ENCODE assay signal across 27 cellular contexts in genomic region chr3:98972720-98973119, GRCh38.
DNase-seq lines count a peak whose midpoint lies in the region; ATAC-seq, FAIRE-seq and TF ChIP-seq lines count a peak whose summit lies in the region.
"Had no signal": no experiment of that assay in that cellular context is flagged by ENCODE, and none has a peak within 500 bp of the region (broad histone marks: within the 10 kb centered on the region; RNA-seq: fewer than 3 reads in every experiment).

No MANE protein-coding gene starts in this region.

- intact Hi-C loops in IMR-90 (cut with micrococcal nuclease) (no loop called here), K562 (cut with micrococcal nuclease) (no loop called here)

- H3K36me3 ChIP-seq in ACC112 (ENCODE audit: insufficient read depth, low read length) (no peaks in the 10 kb centered on the region; the same call in 1 of the 2 replicates), IMR-90 (ENCODE audit: control insufficient read depth, insufficient read depth, low read length) (no peaks in the 10 kb centered on the region), K562 (ENCODE audit: control insufficient read depth, insufficient read depth, low read length) (no peaks in the 10 kb centered on the region)
- H3K36me3 ChIP-seq: heart left ventricle, spleen had no signal

- H3K4ac ChIP-seq in IMR-90 (ENCODE audit: low read depth, low read length), result peak overlapping the region; percentile 97

- H3K79me1 ChIP-seq in IMR-90 (ENCODE audit: low read depth in 1 of 2, low read length in 2 of 2), result peaks cover 3 to 15% of the 10 kb centered on the region in 2 experiments; a peak in 3 of 4 replicates

- peak overlapping the region; percentile 92 for H2BK5ac ChIP-seq in IMR-90 (ENCODE audit: low read depth, low read length, poor library complexity, severe bottlenecking)

- no peak overlapping the region for H3K9ac ChIP-seq in IMR-90 (ENCODE audit: low read depth, low read length)
- H3K9ac ChIP-seq in K562 (ENCODE audit: insufficient read depth in 1 of 2, low read depth in 2 of 2, low read length in 2 of 2), result no peak overlapping the region

- peak overlapping the region; percentile 98 for H2BK120ac ChIP-seq in IMR-90 (ENCODE audit: low read depth, low read length)

- in situ Hi-C loops in IMR-90 (cut with MboI; ENCODE audit: low sequenced_read_pairs) (no loop called here), K562 (cut with MboI) (no loop called here)

- WGBS in IMR-90 (ENCODE audit: extremely low coverage in 2 of 2, insufficient read length in 1 of 2), 2 experiments, result no CpG with 5 or more reads among the region's 3 CpGs
- 15% methylated on average over 3 of the region's 3 CpGs for WGBS in K562 (ENCODE audit: insufficient coverage, low coverage, missing lambda C conversion rate)

- no peaks in the 10 kb centered on the region for H3K9me3 ChIP-seq in IMR-90 (ENCODE audit: control insufficient read depth, insufficient read depth, low read length)
- no peaks in the 10 kb centered on the region for H3K9me3 ChIP-seq in K562 (replicated peaks; ENCODE audit: control insufficient read depth, insufficient read depth, low read depth, low read length)
- H3K9me3 ChIP-seq: spleen had no signal

- BruUV-seq in IMR-90 (replicated peaks; lab: Mats Ljungman, UMichigan) (no TSS peak), K562 (replicated peaks; lab: Mats Ljungman, UMichigan) (no TSS peak)

- H3K4me1 ChIP-seq in ACC112 (ENCODE audit: control insufficient read depth, insufficient read depth, low read length, unreplicated experiment) (peaks cover 57% of the 10 kb centered on the region), IMR-90 (ENCODE audit: control insufficient read depth, insufficient read depth, low read length) (peaks cover 5% of the 10 kb centered on the region; the same call in 1 of the 2 replicates), K562 (replicated peaks in 1 of 2; ENCODE audit: control insufficient read depth in 2 of 2, insufficient read depth in 2 of 2, low read length in 2 of 2) (no peaks in the 10 kb centered on the region)
- H3K4me1 ChIP-seq: spleen had no signal

- peaks cover 3% of the 10 kb centered on the region; the same call in 1 of the 2 replicates for H3K9me1 ChIP-seq in IMR-90 (ENCODE audit: insufficient read depth, low read length)
- no peaks in the 10 kb centered on the region for H3K9me1 ChIP-seq in K562 (ENCODE audit: control insufficient read depth, insufficient read depth, low read length)

- H2BK20ac ChIP-seq in IMR-90 (ENCODE audit: low read depth, low read length), result peak overlapping the region; percentile 98

- peak overlapping the region; percentile 23 to 90; a peak in 2 of 4 replicates for H4K8ac ChIP-seq in IMR-90 (ENCODE audit: low read depth in 2 of 2, low read length in 2 of 2)

- no peak overlapping the region for H3K4me2 ChIP-seq in IMR-90 (ENCODE audit: low read depth, low read length)
- no peak overlapping the region for H3K4me2 ChIP-seq in K562 (ENCODE audit: insufficient read depth, low read length)

- ATAC-seq in IMR-90 (ENCODE audit: low read depth), result no peak
- ATAC-seq in K562, result no peak
- ATAC-seq: activated naive CD4-positive, alpha-beta T cell treated with anti-CD3 and anti-CD28 coated beads, Interleukin-2, amount 50 U/mL, for 72 hours; GM12878; stimulated activated memory B cell treated with anti-CD40 and anti-IgM and Interleukin-4, amounts not matched to agents 10 μg/mL and 1 μg/mL and 100 μg/mL, for 72 hours; WTC11 had no signal

- TF ChIP-seq CTCF in IMR-90 (conservative IDR thresholded peaks at IDR 0.05; ENCODE audit: low read depth, low read length) (no peak), K562 (IDR thresholded peaks at IDR 0.05 in 2 of 3, conservative IDR thresholded peaks at IDR 0.05 in 1 of 3; ENCODE audit: insufficient read depth in 2 of 3, low read depth in 1 of 3, low read length in 3 of 3) (no peak)

- H4K20me1 ChIP-seq in IMR-90 (ENCODE audit: insufficient read depth, low read length), result no peaks in the 10 kb centered on the region
- no peaks in the 10 kb centered on the region for H4K20me1 ChIP-seq in K562 (replicated peaks; ENCODE audit: control insufficient read depth, insufficient read depth, low read length)

- no peaks in the 10 kb centered on the region for H3K27me3 ChIP-seq in ACC112 (ENCODE audit: insufficient read depth, low read length)
- H3K27me3 ChIP-seq in IMR-90 (ENCODE audit: control insufficient read depth, insufficient read depth, low read length), result no peaks in the 10 kb centered on the region
- no peaks in the 10 kb centered on the region for H3K27me3 ChIP-seq in K562 (ENCODE audit: control insufficient read depth in 2 of 2, insufficient read depth in 2 of 2, low read length in 2 of 2)
- H3K27me3 ChIP-seq: heart left ventricle, spleen had no signal

- TF ChIP-seq POLR2A in IMR-90 (IDR thresholded peaks at IDR 0.05; ENCODE audit: low read depth, low read length) (no peak), K562 (conservative IDR thresholded peaks at IDR 0.05) (no peak)

- H2AK5ac ChIP-seq in IMR-90 (ENCODE audit: low read depth, low read length), result peak overlapping the region; percentile 96

- H2AK9ac ChIP-seq in IMR-90 (replicated peaks; ENCODE audit: low read depth, low read length, poor library complexity), result peak overlapping the region; percentile 77

- H3K27ac ChIP-seq in ACC112 (ENCODE audit: low read depth, low read length) (peak overlapping the region; percentile 100), IMR-90 (ENCODE audit: insufficient read depth, low read length) (peak overlapping the region; percentile 74), K562 (ENCODE audit: extremely low read depth, low read depth, low read length) (no peak overlapping the region)
- H3K27ac ChIP-seq: C4-2B, spleen had no signal

- DNase-seq in IMR-90, result no peak
- peak in 3 of 4 experiments; percentile 8 to 26 (median 24) for DNase-seq in K562 (ENCODE audit: extremely low read depth in 1 of 4, low spot score in 3 of 4)
- peak; percentile 44 for DNase-seq in myocyte (ENCODE audit: low read depth)
- DNase-seq in NCI-H1092 treated with DMSO at 0.1 percent for 48 hours (lab: John Stamatoyannopoulos, UW), result no peak
- no peak for DNase-seq in cortex of kidney (lab: John Stamatoyannopoulos, UW)
- DNase-seq in activated naive CD4-positive, alpha-beta T cell (lab: John Stamatoyannopoulos, UW), result no peak
- no peak for DNase-seq in AML-193 (lab: John Stamatoyannopoulos, UW)
- DNase-seq: activated CD4-positive, alpha-beta T cell treated with anti-CD3 and anti-CD28 coated beads, Interleukin-2, amount 50 U/mL, for 1 hour; anterior cingulate cortex; central memory CD4-positive, alpha-beta T cell; heart left ventricle; KBM-7; MV-4-11; NCI-H1694 treated with DMSO at 0.1 percent for 48 hours; NCI-H2171 treated with DMSO at 0.1 percent for 48 hours; NCI-H524; NK-92 treated with Interleukin-12 subunit alpha and Interleukin-12 subunit beta, amount 100 ng/mL, for 24 hours; nucleus accumbens; retina; spleen; stimulated activated CD4-positive, alpha-beta T cell treated with anti-CD3 and anti-CD28 coated beads, Interleukin-4, amount 100 ng/mL, for 1 hour had no signal

- POLR2A ChIA-PET in IMR-90 (lab: Charles Lee; ENCODE audit: unreplicated experiment), result no interaction called here
- POLR2A ChIA-PET in K562 (lab: Yijun Ruan, JAX), result no interaction called here

- dilution Hi-C loops in IMR-90 (cut with HindIII; ENCODE audit: low sequenced_read_pairs, unreplicated experiment), result no loop called here

- no peak for FAIRE-seq in K562 (lab: Jason Lieb, UNC)
- FAIRE-seq: GM12878 had no signal

- H3K14ac ChIP-seq in IMR-90 (replicated peaks; ENCODE audit: low read depth, low read length), result peak overlapping the region; percentile 97

- H4K5ac ChIP-seq in IMR-90 (ENCODE audit: low read depth, low read length), result peak overlapping the region; percentile 99

- peak overlapping the region; percentile 61 for H4K91ac ChIP-seq in IMR-90 (ENCODE audit: insufficient read depth, low read depth, low read length)

- TF ChIP-seq EP300 in K562 (IDR thresholded peaks at IDR 0.05; ENCODE audit: low read length), result no peak

- H2BK15ac ChIP-seq in IMR-90 (ENCODE audit: low read depth, low read length), result peak overlapping the region; percentile 92

- H3K23ac ChIP-seq in IMR-90 (ENCODE audit: low read depth, low read length), result peak overlapping the region; percentile 68; the same call in 1 of the 2 replicates

- H3K4me3 ChIP-seq in ACC112 (ENCODE audit: low read depth, low read length), result no peak overlapping the region
- H3K4me3 ChIP-seq in IMR-90 (ENCODE audit: insufficient read depth, low read depth, low read length), result no peak overlapping the region
- no peak overlapping the region for H3K4me3 ChIP-seq in K562
- H3K4me3 ChIP-seq: GM12878, heart left ventricle, spleen had no signal

- CTCF ChIA-PET in IMR-90 (lab: Yijun Ruan, JAX) (no interaction called here), K562 (lab: Yijun Ruan, JAX; ENCODE audit: low intra/inter-chr PET ratio) (no interaction called here)

- peak overlapping the region; percentile 50; the same call in 1 of the 2 replicates for H3K56ac ChIP-seq in IMR-90 (ENCODE audit: extremely low read depth, insufficient read depth, low read length)

- H2AFZ ChIP-seq in ACC112 (ENCODE audit: low read length, unreplicated experiment), result no peak overlapping the region
- H2AFZ ChIP-seq in IMR-90 (replicated peaks; ENCODE audit: low read length, poor library complexity), result peak overlapping the region; percentile 57
- H2AFZ ChIP-seq in K562 (ENCODE audit: low read depth, low read length), result 0 out of 2 replicates have a peak overlapping the region, but pooled peaks have one; percentile 8

- no peak for TF ChIP-seq RAD21 in IMR-90 (IDR thresholded peaks at IDR 0.05; ENCODE audit: low read length)
- TF ChIP-seq RAD21 in K562 (CRISPR knock-in tag; conservative IDR thresholded peaks at IDR 0.05 in 1 of 2, IDR thresholded peaks at IDR 0.05 in 1 of 2), result no peak

- peaks cover 25% of the 10 kb centered on the region for H3K79me2 ChIP-seq in ACC112 (ENCODE audit: control insufficient read depth, insufficient read depth, low read length, unreplicated experiment)
- no peaks in the 10 kb centered on the region for H3K79me2 ChIP-seq in K562 (ENCODE audit: control insufficient read depth, insufficient read depth, low read length)

- H3K18ac ChIP-seq in IMR-90 (ENCODE audit: low read depth, low read length), result peak overlapping the region; percentile 97; the same call in 1 of the 2 replicates

TF ChIP-seq in K562, 482 proteins besides CTCF, POLR2A, EP300 and RAD21 (continues in another document):
- no peak for TF ChIP-seq ATF6 (CRISPR knock-in tag; IDR thresholded peaks at IDR 0.05)

Comparison
In these comparisons a context has a peak if more than half of its experiments do, and no peak if none do; other contexts are left out.
1. DNase-seq: peak in K562 (3 of 4) and myocyte (single experiment); none in IMR-90 (single experiment), NCI-H1092 treated with DMSO at 0.1 percent for 48 hours (single experiment), cortex of kidney (single experiment), activated naive CD4-positive, alpha-beta T cell (0 of 4) and AML-193 (0 of 2).